Comparison of ENCODE assay signal across 10 cellular contexts in genomic region chr16:30030841-30031413, GRCh38. TPM values are rescaled to one million over a fixed set of nuclear protein-coding genes. Genes with fewer than 3 reads are reported as not detected.
DNase-seq lines count a peak whose midpoint lies in the region; ATAC-seq, FAIRE-seq and TF ChIP-seq lines count a peak whose summit lies in the region.
"Had no signal": no experiment of that assay in that cellular context is flagged by ENCODE, and none has a peak within 500 bp of the region (broad histone marks: within the 10 kb centered on the region; RNA-seq: fewer than 3 reads in every experiment).

A gene with protein sequence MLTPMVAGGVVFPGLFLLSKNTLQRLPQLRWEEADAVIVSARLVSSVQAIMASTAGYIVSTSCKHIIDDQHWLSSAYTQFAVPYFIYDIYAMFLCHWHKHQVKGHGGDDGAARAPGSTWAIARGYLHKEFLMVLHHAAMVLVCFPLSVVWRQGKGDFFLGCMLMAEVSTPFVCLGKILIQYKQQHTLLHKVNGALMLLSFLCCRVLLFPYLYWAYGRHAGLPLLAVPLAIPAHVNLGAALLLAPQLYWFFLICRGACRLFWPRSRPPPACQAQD (minus strand): TSS chr16:30031271. CDS start chr16:30030527, 744 bp downstream.

- no peak for ATAC-seq in activated naive CD8-positive, alpha-beta T cell treated with anti-CD3 and anti-CD28 coated beads, Interleukin-2, amount 10 ng/mL, durations not matched to agents 7 days and 5 days (ENCODE audit: low read depth)
- ATAC-seq in HepG2, result peak; percentile 19; the same call in 1 of the 3 replicates
- ATAC-seq in upper lobe of right lung, result no peak
- ATAC-seq in activated naive CD4-positive, alpha-beta T cell treated with anti-CD3 and anti-CD28 coated beads, Interleukin-2, amount 50 U/mL, for 72 hours, result no peak

- H3K36me3 Mint-ChIP-seq in activated naive CD8-positive, alpha-beta T cell treated with anti-CD3 and anti-CD28 coated beads, Interleukin-2, amount 10 ng/mL, durations not matched to agents 7 days and 5 days, result no peaks in the 10 kb centered on the region
- H3K36me3 Mint-ChIP-seq in activated naive CD4-positive, alpha-beta T cell treated with anti-CD3 and anti-CD28 coated beads, Interleukin-2, amount 50 U/mL, for 72 hours, result no peaks in the 10 kb centered on the region

- H3K9me3 Mint-ChIP-seq in activated naive CD8-positive, alpha-beta T cell treated with anti-CD3 and anti-CD28 coated beads, Interleukin-2, amount 10 ng/mL, durations not matched to agents 7 days and 5 days, result no peaks in the 10 kb centered on the region
- no peaks in the 10 kb centered on the region for H3K9me3 Mint-ChIP-seq in activated naive CD4-positive, alpha-beta T cell treated with anti-CD3 and anti-CD28 coated beads, Interleukin-2, amount 50 U/mL, for 72 hours

- H2AFZ ChIP-seq in HepG2 (ENCODE audit: low read length), result no peak within 1 kb of the TSS

- 8% methylated on average over 25 of the region's 27 CpGs for WGBS in HepG2 (ENCODE audit: low lambda C conversion rate)
- WGBS in small intestine, 3 donors, result 0 to 3% (median 2%) methylated on average over 14 to 27 of the region's 27 CpGs

- TF ChIP-seq POLR2A in HepG2 (IDR thresholded peaks at IDR 0.05; ENCODE audit: insufficient read depth in 1 of 2, low read depth in 2 of 2, low read length in 2 of 2), result no peak

- peaks cover 8% of the 10 kb centered on the region for H3K4me1 Mint-ChIP-seq in activated naive CD8-positive, alpha-beta T cell treated with anti-CD3 and anti-CD28 coated beads, Interleukin-2, amount 10 ng/mL, durations not matched to agents 7 days and 5 days

- TF ChIP-seq EP300 in HepG2 (IDR thresholded peaks at IDR 0.05; ENCODE audit: low read depth in 2 of 2, low read length in 2 of 2) (no peak), HepG2 (CRISPR knock-in tag; IDR thresholded peaks at IDR 0.05; ENCODE audit: borderline replicate concordance) (no peak)

- H3K9me3 ChIP-seq in HUES48 (ENCODE audit: control insufficient read depth, insufficient read depth, low read length), result no peaks in the 10 kb centered on the region
- no peaks in the 10 kb centered on the region for H3K9me3 ChIP-seq in HepG2 (ENCODE audit: low read length)
- no peaks in the 10 kb centered on the region for H3K9me3 ChIP-seq in small intestine (ENCODE audit: control insufficient read depth, low read depth)
- H3K9me3 ChIP-seq in upper lobe of right lung, result no peaks in the 10 kb centered on the region

- FAIRE-seq in HepG2 (lab: Jason Lieb, UNC) (no peak), small intestine (lab: Jason Lieb, UNC) (no peak)

- no TSS peak for BruUV-seq in HepG2 (replicated peaks; lab: Mats Ljungman, UMichigan)

- no peak within 1 kb of the TSS for H3K27ac ChIP-seq in HUES48 (ENCODE audit: low read depth, low read length)
- H3K27ac ChIP-seq in HepG2 (ENCODE audit: extremely low read length, insufficient read depth, low read length), result no peak within 1 kb of the TSS
- no peak within 1 kb of the TSS for H3K27ac ChIP-seq in small intestine (ENCODE audit: low read depth in 1 of 2, low read length in 1 of 2)
- H3K27ac ChIP-seq in upper lobe of right lung, result no peak within 1 kb of the TSS

- in situ Hi-C loops in HepG2 (cut with HindIII; ENCODE audit: extremely low pct_ligation_motif_present, low pct_unique_long_range_greater_than_20kb), result loop anchor here (10.0 kb wide), 1 partner anchor 336 kb away; no protein-coding TSS in a partner anchor

- H3K27me3 ChIP-seq in HUES48 (ENCODE audit: control insufficient read depth, insufficient read depth, low read length) (peaks cover 24% of the 10 kb centered on the region), HepG2 (ENCODE audit: control insufficient read depth in 1 of 2, insufficient read depth in 2 of 2, low read length in 2 of 2) (peaks cover 19 to 64% of the 10 kb centered on the region in 2 experiments), small intestine (ENCODE audit: control insufficient read depth in 2 of 2, insufficient read depth in 2 of 2, low read length in 2 of 2) (peaks cover 7 to 17% of the 10 kb centered on the region in 2 donors), upper lobe of right lung (peaks cover 64% of the 10 kb centered on the region)

- peak within 1 kb of the TSS; percentile 67 for H3K4me3 ChIP-seq in HUES48 (ENCODE audit: low read depth, low read length)
- H3K4me3 ChIP-seq in HepG2 (replicated peaks in 1 of 3; ENCODE audit: insufficient read depth in 1 of 3, low read depth in 2 of 3, low read length in 3 of 3), result peak within 1 kb of the TSS in 1 of 3 experiments; percentile 18; a peak in 1 of 6 replicates
- no peak within 1 kb of the TSS for H3K4me3 ChIP-seq in small intestine (ENCODE audit: low read depth in 1 of 2, low read length in 2 of 2)
- no peak within 1 kb of the TSS for H3K4me3 ChIP-seq in upper lobe of right lung

- DNase-seq in AG20443 (ENCODE audit: low spot score) (peak; percentile 42), HepG2 (ENCODE audit: low spot score) (no peak), small intestine (no peak), upper lobe of right lung (no peak), OCI-M2 (lab: John Stamatoyannopoulos, UW; ENCODE audit: unreplicated experiment) (no peak)
- DNase-seq in activated naive CD8-positive, alpha-beta T cell treated with anti-CD3 and anti-CD28 coated beads, Interleukin-2, amount 10 ng/mL, durations not matched to agents 7 days and 5 days, result peak; percentile 41
- no peak for DNase-seq in activated naive CD4-positive, alpha-beta T cell treated with anti-CD3 and anti-CD28 coated beads, Interleukin-2, amount 50 U/mL, for 72 hours (ENCODE audit: low spot score in 2 of 2)
- DNase-seq: GDM1 had no signal

- intact Hi-C loops in HepG2 (cut with micrococcal nuclease; ENCODE audit: unreplicated experiment) (loop anchor here (5.0 kb wide), 1 partner anchor 329 kb away; no protein-coding TSS in a partner anchor), upper lobe of right lung (cut with DNase I) (no loop called here)

- H3K27me3 Mint-ChIP-seq in activated naive CD8-positive, alpha-beta T cell treated with anti-CD3 and anti-CD28 coated beads, Interleukin-2, amount 10 ng/mL, durations not matched to agents 7 days and 5 days, result peaks cover 58% of the 10 kb centered on the region

- H3K9ac ChIP-seq in HUES48 (ENCODE audit: low read depth, low read length) (0 out of 2 replicates have a peak within 1 kb of the TSS, but pooled peaks have one; percentile 14), HepG2 (ENCODE audit: insufficient read depth, low read depth, low read length) (no peak within 1 kb of the TSS)

- POLR2A ChIA-PET in activated naive CD8-positive, alpha-beta T cell treated with anti-CD3 and anti-CD28 coated beads, Interleukin-2, amount 10 ng/mL, durations not matched to agents 7 days and 5 days (lab: Charles Lee), result interaction anchor here (0.6 kb wide), 1 partner anchor 1034 kb away, joined by 3 read pairs; no protein-coding TSS in a partner anchor
- POLR2A ChIA-PET in HepG2 (lab: Yijun Ruan, JAX), result interaction anchor here (1.0 kb wide), 1 partner anchor 385 kb away, joined by 3 read pairs; no protein-coding TSS in a partner anchor

- no peak within 1 kb of the TSS for H3K4me3 Mint-ChIP-seq in activated naive CD8-positive, alpha-beta T cell treated with anti-CD3 and anti-CD28 coated beads, Interleukin-2, amount 10 ng/mL, durations not matched to agents 7 days and 5 days

- CTCF ChIA-PET in HepG2 (lab: Yijun Ruan, JAX; ENCODE audit: low intra/inter-chr PET ratio, low total read pairs), result interaction anchor here (1.2 to 2.7 kb wide), 2 partner anchors 24 to 331 kb away, joined by 4 to 11 read pairs; no protein-coding TSS in a partner anchor

- H4K20me1 ChIP-seq in HepG2 (ENCODE audit: insufficient read depth, low read length), result no peaks in the 10 kb centered on the region; the same call in 1 of the 2 replicates

- peak within 1 kb of the TSS; percentile 33 for H3K4me2 ChIP-seq in HepG2 (ENCODE audit: low read depth, low read length)

- no peaks in the 10 kb centered on the region for H3K79me2 ChIP-seq in HepG2 (ENCODE audit: insufficient read depth, low read length)

- H3K4me1 ChIP-seq in HUES48 (ENCODE audit: control insufficient read depth, insufficient read depth, low read length) (peaks cover 22% of the 10 kb centered on the region), HepG2 (ENCODE audit: insufficient read depth, low read length) (peaks cover 23% of the 10 kb centered on the region), small intestine (ENCODE audit: control insufficient read depth in 2 of 2, insufficient read depth in 1 of 2, low read depth in 1 of 2, low read length in 1 of 2) (no peaks in the 10 kb centered on the region), upper lobe of right lung (peaks cover 5% of the 10 kb centered on the region)

- TF ChIP-seq RAD21 in HepG2 (CRISPR knock-in tag; IDR thresholded peaks at IDR 0.05), result no peak

- H3K36me3 ChIP-seq in HUES48 (ENCODE audit: control insufficient read depth, insufficient read depth, low read length) (0 out of 2 replicates have a peak, but pooled peaks cover 3% of the 10 kb centered on the region), HepG2 (replicated peaks in 1 of 2; ENCODE audit: control insufficient read depth in 1 of 2, insufficient read depth in 2 of 2, low read length in 2 of 2) (no peaks in the 10 kb centered on the region), small intestine (ENCODE audit: control insufficient read depth in 2 of 2, insufficient read depth in 2 of 2, low read length in 2 of 2) (no peaks in the 10 kb centered on the region), upper lobe of right lung (no peaks in the 10 kb centered on the region)

- TF ChIP-seq CTCF in HepG2 (CRISPR knock-in tag; IDR thresholded peaks at IDR 0.05) (no peak), upper lobe of right lung (IDR thresholded peaks at IDR 0.05) (no peak)

- H3K27ac Mint-ChIP-seq in activated naive CD8-positive, alpha-beta T cell treated with anti-CD3 and anti-CD28 coated beads, Interleukin-2, amount 10 ng/mL, durations not matched to agents 7 days and 5 days, result no peak within 1 kb of the TSS
- H3K27ac Mint-ChIP-seq in activated naive CD4-positive, alpha-beta T cell treated with anti-CD3 and anti-CD28 coated beads, Interleukin-2, amount 50 U/mL, for 72 hours, result no peak within 1 kb of the TSS

RNA-seq across cellular contexts. Expression of the gene that starts here (rescaled TPM):
- 1 to 10 TPM; 3.9 to 5.5 TPM for total RNA-seq in activated naive CD8-positive, alpha-beta T cell treated with anti-CD3 and anti-CD28 coated beads, Interleukin-2, amount 10 ng/mL, durations not matched to agents 7 days and 5 days
- total RNA-seq in HepG2 (2016; rRNA removed; fragmentation: Illumina TruSeq; extraction: Trizol) (not detected in 2 replicates), upper lobe of right lung (not detected)
- not detected in 2 replicates for total RNA-seq in HepG2 (2016; cell fraction: cytosol; rRNA removed; fragmentation: Illumina TruSeq; extraction: Trizol; ENCODE audit: low read depth)
- total RNA-seq in HepG2 (2016; cell fraction: insoluble cytoplasmic fraction; rRNA removed; fragmentation: Illumina TruSeq; extraction: Trizol), result not detected in 2 replicates
- not detected in 2 replicates for total RNA-seq in HepG2 (2016; cell fraction: membrane; rRNA removed; fragmentation: Illumina TruSeq; extraction: Trizol)
- total RNA-seq in HepG2 (2016; cell fraction: nucleus; rRNA removed; fragmentation: Illumina TruSeq; extraction: Trizol), result not detected in 2 replicates
- polyA plus RNA-seq in HepG2 (2011; rRNA removed) (0.24 TPM in 1 of 2 replicates, not detected in the other), small intestine (1 to 10 TPM in 1 of 3 donors, not detected in 2; 1.4 TPM)
- polyA plus RNA-seq in HepG2 (2011; cell fraction: cytosol; rRNA removed), result not detected in 2 replicates
- 0.10 and 0.54 TPM in 2 replicates for polyA plus RNA-seq in HepG2 (2011; cell fraction: nucleus; rRNA removed)
- polyA plus RNA-seq in HepG2 (2012), result not detected in 2 replicates
- polyA plus RNA-seq in HepG2 (2016; cell fraction: cytosol; fragmentation: Illumina TruSeq; extraction: Trizol; ENCODE audit: low read depth), result not detected in 2 replicates
- polyA plus RNA-seq in HepG2 (2016; cell fraction: insoluble cytoplasmic fraction; fragmentation: Illumina TruSeq; extraction: Trizol; ENCODE audit: low read depth), result not detected in 2 replicates
- not detected in 2 replicates for polyA plus RNA-seq in HepG2 (2016; cell fraction: membrane; fragmentation: Illumina TruSeq; extraction: Trizol; ENCODE audit: low read depth)
- not detected in 2 replicates for polyA plus RNA-seq in HepG2 (2016; cell fraction: nucleus; fragmentation: Illumina TruSeq; extraction: Trizol; ENCODE audit: insufficient read depth, low read depth)
- polyA minus RNA-seq in HepG2 (2011; rRNA and poly(A)+ RNA removed; ENCODE audit: low replicate concordance), result 0.72 TPM in 1 of 2 replicates, not detected in the other
- polyA minus RNA-seq in HepG2 (2011; cell fraction: cytosol; rRNA and poly(A)+ RNA removed), result not detected in 2 replicates
- not detected in 2 replicates for polyA minus RNA-seq in HepG2 (2011; cell fraction: nucleus; rRNA and poly(A)+ RNA removed)
- 10 to 100 TPM in 1 of 2 donors, 1 to 10 TPM in 1; 3.4 to 14.1 TPM for total RNA-seq in activated naive CD4-positive, alpha-beta T cell treated with anti-CD3 and anti-CD28 coated beads, Interleukin-2, amount 50 U/mL, for 72 hours
- total RNA-seq: SK-MEL-5 had no signal

Comparison
In these comparisons a context has a peak if more than half of its experiments do, and no peak if none do; other contexts are left out.
1. Peak in ATAC-seq and H3K4me2 ChIP-seq in HepG2; RNA of the gene not detected or under 1 TPM.
2. DNase-seq: peak in AG20443 (single experiment) and activated naive CD8-positive, alpha-beta T cell treated with anti-CD3 and anti-CD28 coated beads, Interleukin-2, amount 10 ng/mL, durations not matched to agents 7 days and 5 days (single experiment); none in HepG2 (single experiment), small intestine (single experiment), upper lobe of right lung (single experiment), OCI-M2 (single experiment) and activated naive CD4-positive, alpha-beta T cell treated with anti-CD3 and anti-CD28 coated beads, Interleukin-2, amount 50 U/mL, for 72 hours (0 of 2).